Comparison of ENCODE assay signal across 9 cellular contexts in genomic region chr17:45364531-45365390, GRCh38. TPM values are rescaled to one million over a fixed set of nuclear protein-coding genes. Genes with fewer than 3 reads are reported as not detected.
DNase-seq lines count a peak whose midpoint lies in the region; ATAC-seq lines count a peak whose summit lies in the region.
"Had no signal": no experiment of that assay in that cellular context is flagged by ENCODE, and none has a peak within 500 bp of the region (broad histone marks: within the 10 kb centered on the region; RNA-seq: fewer than 3 reads in every experiment).

No MANE protein-coding gene starts in this region.

- no peaks in the 10 kb centered on the region for H3K36me3 ChIP-seq in neuronal stem cell (replicated peaks in 1 of 2; ENCODE audit: control insufficient read depth in 2 of 2, insufficient read depth in 2 of 2, low read length in 2 of 2)

- H3K4me3 Mint-ChIP-seq in dendritic cell treated with granulocyte-macrophage colony-stimulating factor and Interleukin-4, amounts not matched to agents 40 ng/mL and 50 ng/mL, for 4 days, result peak overlapping the region; percentile 39
- H3K4me3 Mint-ChIP-seq: activated naive CD8-positive, alpha-beta T cell treated with anti-CD3 and anti-CD28 coated beads for 36 hours had no signal

- no peak overlapping the region for H2BK120ac ChIP-seq in neuronal stem cell (ENCODE audit: low read depth, low read length)

- H2BK5ac ChIP-seq in neuronal stem cell (ENCODE audit: low read length), result no peak overlapping the region

- peaks cover 15% of the 10 kb centered on the region for H3K9me3 Mint-ChIP-seq in dendritic cell treated with granulocyte-macrophage colony-stimulating factor and Interleukin-4, amounts not matched to agents 40 ng/mL and 50 ng/mL, for 4 days
- H3K9me3 Mint-ChIP-seq: activated naive CD8-positive, alpha-beta T cell treated with anti-CD3 and anti-CD28 coated beads for 36 hours had no signal

- H4K8ac ChIP-seq in neuronal stem cell (ENCODE audit: low read depth, low read length), result peak overlapping the region; percentile 70

- H3K9ac ChIP-seq in neuronal stem cell (ENCODE audit: low read depth, low read length, poor library complexity), result no peak overlapping the region

- H3K4me3 ChIP-seq in neuronal stem cell (ENCODE audit: low read length in 2 of 2), result no peak overlapping the region

- H3K36me3 Mint-ChIP-seq in dendritic cell treated with granulocyte-macrophage colony-stimulating factor and Interleukin-4, amounts not matched to agents 40 ng/mL and 50 ng/mL, for 4 days (ENCODE audit: low read depth), result no peaks in the 10 kb centered on the region
- H3K36me3 Mint-ChIP-seq: activated naive CD8-positive, alpha-beta T cell treated with anti-CD3 and anti-CD28 coated beads for 36 hours had no signal

- no peak overlapping the region for H3K27ac ChIP-seq in neuronal stem cell (replicated peaks; ENCODE audit: low read length)

- no peak overlapping the region for H3K27ac Mint-ChIP-seq in dendritic cell treated with granulocyte-macrophage colony-stimulating factor and Interleukin-4, amounts not matched to agents 40 ng/mL and 50 ng/mL, for 4 days
- H3K27ac Mint-ChIP-seq: activated naive CD8-positive, alpha-beta T cell treated with anti-CD3 and anti-CD28 coated beads for 36 hours had no signal

- H2BK12ac ChIP-seq in neuronal stem cell (ENCODE audit: low read length), result no peak overlapping the region

- peaks cover 0 to 4% (median 0%) of the 10 kb centered on the region in 3 experiments for H3K27me3 ChIP-seq in neuronal stem cell (ENCODE audit: control insufficient read depth in 3 of 3, insufficient read depth in 3 of 3, low read depth in 1 of 3, low read length in 3 of 3)

- intact Hi-C loops in dendritic cell treated with granulocyte-macrophage colony-stimulating factor and Interleukin-4, amounts not matched to agents 40 ng/mL and 50 ng/mL, for 4 days (cut with micrococcal nuclease), result loop anchor here (1.0 kb wide), 1 partner anchor 8 kb away; no protein-coding TSS in a partner anchor

- no CpG with 5 or more reads among the region's 17 CpGs for WGBS in neuronal stem cell (ENCODE audit: extremely low coverage in 2 of 2, insufficient read length in 2 of 2, insufficient replicate concordance in 1 of 2), 2 donors

- H2BK15ac ChIP-seq in neuronal stem cell (ENCODE audit: low read length), result peak overlapping the region; percentile 59

- peaks cover 32% of the 10 kb centered on the region for H3K4me1 Mint-ChIP-seq in dendritic cell treated with granulocyte-macrophage colony-stimulating factor and Interleukin-4, amounts not matched to agents 40 ng/mL and 50 ng/mL, for 4 days (ENCODE audit: low read depth)
- H3K4me1 Mint-ChIP-seq: activated naive CD8-positive, alpha-beta T cell treated with anti-CD3 and anti-CD28 coated beads for 36 hours had no signal

- H2AFZ ChIP-seq in neuronal stem cell (ENCODE audit: low read length), result peak overlapping the region; percentile 88

- H3K14ac ChIP-seq in neuronal stem cell (ENCODE audit: low read length), result no peak overlapping the region

- H3K4me1 ChIP-seq in neuronal stem cell (ENCODE audit: control insufficient read depth in 2 of 2, insufficient read depth in 1 of 2, low read depth in 1 of 2, low read length in 2 of 2), result peaks cover 4 to 14% of the 10 kb centered on the region in 2 donors

- peaks cover 36% of the 10 kb centered on the region for H3K27me3 Mint-ChIP-seq in dendritic cell treated with granulocyte-macrophage colony-stimulating factor and Interleukin-4, amounts not matched to agents 40 ng/mL and 50 ng/mL, for 4 days

- peak overlapping the region; percentile 17 for H3K23ac ChIP-seq in neuronal stem cell (ENCODE audit: low read depth, low read length, poor library complexity)

- H3K4me2 ChIP-seq in neuronal stem cell (ENCODE audit: insufficient read depth, low read length, poor library complexity, severe bottlenecking), result no peak overlapping the region

- H2AK5ac ChIP-seq in neuronal stem cell (ENCODE audit: low read depth, low read length), result peak overlapping the region; percentile 42

- DNase-seq in GM03348 (ENCODE audit: low spot score), result peak; percentile 64
- DNase-seq in NCI-H187 treated with DMSO at 0.1 percent for 48 hours (lab: John Stamatoyannopoulos, UW), result peak; percentile 88
- DNase-seq in neuronal stem cell (ENCODE audit: low spot score), result no peak
- DNase-seq in activated CD4-positive, alpha-beta T cell treated with anti-CD3 and anti-CD28 coated beads, Interleukin-2, amount 50 U/mL, for 4 hours, result no peak
- no peak for DNase-seq in activated gamma-delta T cell treated with Interleukin-2 at 50 U/mL for 16 hours
- DNase-seq: activated naive CD8-positive, alpha-beta T cell treated with anti-CD3 and anti-CD28 coated beads for 36 hours; NCI-H226 had no signal

- peaks cover 0 to 2% of the 10 kb centered on the region in 2 donors for H3K9me3 ChIP-seq in neuronal stem cell (replicated peaks in 1 of 2; ENCODE audit: control insufficient read depth in 2 of 2, insufficient read depth in 1 of 2, low read depth in 1 of 2, low read length in 2 of 2)

- peak overlapping the region; percentile 74 for H3K18ac ChIP-seq in neuronal stem cell (ENCODE audit: low read length)

- peak overlapping the region; percentile 26 for H3K4ac ChIP-seq in neuronal stem cell (ENCODE audit: low read length)

- H4K91ac ChIP-seq in neuronal stem cell (ENCODE audit: low read depth, low read length, poor library complexity), result no peak overlapping the region

- ATAC-seq in GM21717 (IDR thresholded peaks at IDR 0.05; ENCODE audit: unreplicated experiment), result no peak

- H3K79me1 ChIP-seq in neuronal stem cell (ENCODE audit: low read depth, low read length), result no peaks in the 10 kb centered on the region

RNA-seq across cellular contexts. Expression of gene MAP3K14, which starts 47.9 kb away (rescaled TPM):
- polyA plus RNA-seq in neuronal stem cell (2013, experiment 1 of 2), result 3.2 TPM
- polyA plus RNA-seq in neuronal stem cell (2013, experiment 2 of 2), result 3.2 TPM

Comparison
In these comparisons a context has a peak if more than half of its experiments do, and no peak if none do; other contexts are left out.
1. DNase-seq: peak in GM03348 (single experiment) and NCI-H187 treated with DMSO at 0.1 percent for 48 hours (single experiment); none in neuronal stem cell (single experiment), activated CD4-positive, alpha-beta T cell treated with anti-CD3 and anti-CD28 coated beads, Interleukin-2, amount 50 U/mL, for 4 hours (0 of 2) and activated gamma-delta T cell treated with Interleukin-2 at 50 U/mL for 16 hours (single experiment).